8 cellular contexts compared by ENCODE assay signal in genomic region chr11:67804435-67805255, GRCh38.
DNase-seq lines count a peak whose midpoint lies in the region; ATAC-seq and TF ChIP-seq lines count a peak whose summit lies in the region.
"Not testable (repeated sequence)": the region's sequence is repeated elsewhere in the genome, so short reads cannot be mapped to it uniquely, and the experiment has no call there.

No MANE protein-coding gene starts in this region.

- not testable (repeated sequence) for H3K9me3 ChIP-seq in BLaER1; SJSA1 (replicated peaks); fibroblast of lung (ENCODE audit: control insufficient read depth, insufficient read depth, low read depth, low read length); spleen

- DNase-seq in Jurkat, Clone E6-1 (ENCODE audit: low read depth, low spot score); spleen: not testable (repeated sequence)
- DNase-seq in SJSA1 (ENCODE audit: low read depth in 1 of 2, low spot score in 2 of 2) (peak; percentile 87 to 91), fibroblast of lung (ENCODE audit: low read depth in 2 of 2) (peak; percentile 57 to 73), mesothelial cell of epicardium (ENCODE audit: low spot score in 2 of 2, unreplicated experiment in 2 of 2) (peak; percentile 34 to 42)
- DNase-seq in activated naive CD8-positive, alpha-beta T cell treated with anti-CD3 and anti-CD28 coated beads, Interleukin-2, amount 50 U/mL, for 24 hours = peak; percentile 28

- H3K4me3 Mint-ChIP-seq in activated naive CD8-positive, alpha-beta T cell treated with anti-CD3 and anti-CD28 coated beads, Interleukin-2, amount 50 U/mL, for 24 hours = peak overlapping the region; percentile 88
- peak overlapping the region; percentile 80 for H3K4me3 Mint-ChIP-seq in mesothelial cell of epicardium

- H3K27me3 ChIP-seq in BLaER1; SJSA1 (replicated peaks); fibroblast of lung (ENCODE audit: control insufficient read depth, insufficient read depth, low read length); spleen (replicated peaks in 1 of 7): not testable (repeated sequence)

- H3K27ac Mint-ChIP-seq in activated naive CD8-positive, alpha-beta T cell treated with anti-CD3 and anti-CD28 coated beads, Interleukin-2, amount 50 U/mL, for 24 hours = peak overlapping the region; percentile 87
- peak overlapping the region; percentile 56 for H3K27ac Mint-ChIP-seq in mesothelial cell of epicardium

- H3K4me1 ChIP-seq in BLaER1 (peaks cover 52% of the 10 kb centered on the region), SJSA1 (replicated peaks) (peaks cover 13% of the 10 kb centered on the region), spleen (peaks cover 0 to 15% (median 11%) of the 10 kb centered on the region in 6 donors)
- H3K4me1 ChIP-seq in fibroblast of lung (ENCODE audit: control insufficient read depth, extremely low read depth, insufficient read depth, low read length) = not testable (repeated sequence)

- H4K20me1 ChIP-seq in BLaER1; fibroblast of lung (ENCODE audit: control insufficient read depth, extremely low read depth, insufficient read depth, low read length): not testable (repeated sequence)

- H3K27ac ChIP-seq in BLaER1 (peak overlapping the region; percentile 81), SJSA1 (peak overlapping the region; percentile 21; the same call in 1 of the 2 replicates), fibroblast of lung (ENCODE audit: insufficient read depth, low read length) (peak overlapping the region; percentile 90), spleen (peak overlapping the region in 6 of 8 donors; percentile 58 to 94 (median 90))

- not testable (repeated sequence) for TF ChIP-seq CTCF in fibroblast of lung (conservative IDR thresholded peaks at IDR 0.05 in 1 of 2, IDR thresholded peaks at IDR 0.05 in 1 of 2; ENCODE audit: low read depth in 1 of 2, low read length in 2 of 2); mesothelial cell of epicardium (IDR thresholded peaks at IDR 0.05; ENCODE audit: unreplicated experiment); spleen (IDR thresholded peaks at IDR 0.05 in 8 of 11, conservative IDR thresholded peaks at IDR 0.05 in 3 of 11)

- H3K9ac ChIP-seq in BLaER1 (peak overlapping the region; percentile 83), fibroblast of lung (ENCODE audit: insufficient read depth, low read length) (peak overlapping the region; percentile 88)

- peak overlapping the region; percentile 89 for H3K4me2 ChIP-seq in BLaER1
- H3K4me2 ChIP-seq in fibroblast of lung (ENCODE audit: extremely low read depth, insufficient read depth, low read length) = peak overlapping the region; percentile 40

- not testable (repeated sequence) for H3K36me3 ChIP-seq in BLaER1; SJSA1; fibroblast of lung (ENCODE audit: control insufficient read depth, insufficient read depth, low read length); spleen

- peak overlapping the region; percentile 80 for H3K4me3 ChIP-seq in BLaER1
- peak overlapping the region; percentile 73 for H3K4me3 ChIP-seq in Jurkat, Clone E6-1 (ENCODE audit: low read length)
- H3K4me3 ChIP-seq in SJSA1 = peak overlapping the region; percentile 44
- H3K4me3 ChIP-seq in fibroblast of lung (replicated peaks in 1 of 4; ENCODE audit: control extremely low read depth in 1 of 4, insufficient read depth in 1 of 4, low read depth in 3 of 4, low read length in 4 of 4) = peak overlapping the region; percentile 61 to 75 (median 72)
- peak overlapping the region; percentile 55 to 90 (median 68) for H3K4me3 ChIP-seq in spleen

- H2AFZ ChIP-seq in fibroblast of lung (ENCODE audit: low read length) = peak overlapping the region; percentile 41

- 4 to 8% (median 4%) methylated on average over 23 to 46 of the region's 47 CpGs for WGBS in spleen, 5 donors

- H3K9me3 Mint-ChIP-seq in activated naive CD8-positive, alpha-beta T cell treated with anti-CD3 and anti-CD28 coated beads, Interleukin-2, amount 50 U/mL, for 24 hours; mesothelial cell of epicardium: not testable (repeated sequence)

- not testable (repeated sequence) for H3K36me3 Mint-ChIP-seq in activated naive CD8-positive, alpha-beta T cell treated with anti-CD3 and anti-CD28 coated beads, Interleukin-2, amount 50 U/mL, for 24 hours (ENCODE audit: low read depth); mesothelial cell of epicardium

- ATAC-seq in GM21526 (IDR thresholded peaks at IDR 0.05; ENCODE audit: low FRiP score, unreplicated experiment) = peak; percentile 21
- ATAC-seq in activated naive CD8-positive, alpha-beta T cell treated with anti-CD3 and anti-CD28 coated beads, Interleukin-2, amount 50 U/mL, for 24 hours = peak; percentile 15

- not testable (repeated sequence) for H3K79me2 ChIP-seq in fibroblast of lung (ENCODE audit: control insufficient read depth, insufficient read depth, low read length)

- intact Hi-C loops in spleen (cut with DNase I; ENCODE audit: low total_unique reads) = not testable (repeated sequence)

- H3K27me3 Mint-ChIP-seq in activated naive CD8-positive, alpha-beta T cell treated with anti-CD3 and anti-CD28 coated beads, Interleukin-2, amount 50 U/mL, for 24 hours; mesothelial cell of epicardium (ENCODE audit: low read depth): not testable (repeated sequence)

- peaks cover 19% of the 10 kb centered on the region for H3K4me1 Mint-ChIP-seq in activated naive CD8-positive, alpha-beta T cell treated with anti-CD3 and anti-CD28 coated beads, Interleukin-2, amount 50 U/mL, for 24 hours
- peaks cover 16% of the 10 kb centered on the region for H3K4me1 Mint-ChIP-seq in mesothelial cell of epicardium

- TF ChIP-seq POLR2A in spleen (IDR thresholded peaks at IDR 0.05) = not testable (repeated sequence)

Comparison
In these comparisons a context has a peak if more than half of its experiments do, and no peak if none do; other contexts are left out.
1. H3K27ac ChIP-seq: peak in every context shown above with its lines; median percentile 90 in fibroblast of lung; 90 in spleen; 81 in BLaER1; 21 in SJSA1.